In the genomic region with DNA sequence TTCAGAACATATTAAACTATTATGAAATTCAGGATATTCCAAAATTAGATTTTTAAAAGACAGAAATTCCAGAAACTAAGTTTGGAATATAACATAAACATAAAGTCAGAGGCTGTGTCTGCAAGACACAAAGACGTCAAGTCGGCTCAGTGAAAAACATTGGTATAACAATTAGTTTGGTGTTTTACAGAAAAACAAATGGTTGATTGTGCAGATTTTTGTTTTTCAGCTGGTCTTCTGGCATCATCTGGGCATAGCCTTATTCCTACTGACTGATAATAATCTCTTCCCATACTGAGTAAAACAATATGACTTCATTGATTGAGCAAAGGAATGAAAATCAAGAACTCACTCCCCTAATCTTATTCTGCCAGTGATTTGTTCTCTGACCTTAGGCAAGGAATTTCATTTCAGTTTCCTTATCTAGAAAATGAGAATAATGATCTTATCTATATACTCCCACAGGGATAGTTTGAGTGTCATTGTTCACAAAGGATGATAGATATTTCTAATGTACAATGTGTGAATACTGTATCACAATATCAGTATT, we compare ENCODE assay signal across 25 cellular contexts.
"Had no signal": no experiment of that assay in that cellular context is flagged by ENCODE, and none has a peak within 500 bp of the region (broad histone marks: within the 10 kb centered on the region; RNA-seq: fewer than 3 reads in every experiment).

No MANE protein-coding gene starts in this region.

- DNase-seq: activated CD4-positive, alpha-beta T cell treated with anti-CD3 and anti-CD28 coated beads for 4 hours; activated CD4-positive, alpha-beta T cell treated with anti-CD3 and anti-CD28 coated beads, Interleukin-2, amount 50 U/mL, for 4 hours; activated CD8-positive, alpha-beta memory T cell treated with anti-CD3 and anti-CD28 coated beads for 24 hours; activated effector memory CD4-positive, alpha-beta T cell treated with Interleukin-2 at 50 U/mL for 16 hours; activated naive CD4-positive, alpha-beta T cell treated with Interleukin-2 at 50 U/mL for 16 hours; brain microvascular endothelial cell; central memory CD4-positive, alpha-beta T cell; effector CD4-positive, alpha-beta T cell; foreskin keratinocyte; glutamatergic neuron; islet precursor cell; left cardiac atrium; left ventricle myocardium superior; naive thymus-derived CD8-positive, alpha-beta T cell; pancreas; psoas muscle; stimulated activated CD4-positive, alpha-beta T cell treated with anti-CD3 and anti-CD28 coated beads, Interleukin-1b, Interleukin-23, amount 100 ng/mL, for 48 hours; stimulated activated naive CD4-positive, alpha-beta T cell; upper lobe of left lung had no signal

- H3K27ac ChIP-seq: brain microvascular endothelial cell, esophagus muscularis mucosa, foreskin keratinocyte, pancreas, psoas muscle, right atrium auricular region, upper lobe of left lung, vagina, VCaP had no signal

- H3K4me2 ChIP-seq: smooth muscle cell had no signal

- H3K36me3 ChIP-seq: brain microvascular endothelial cell, esophagus muscularis mucosa, pancreas, right atrium auricular region, upper lobe of left lung, vagina had no signal

- H3K4me1 ChIP-seq: esophagus muscularis mucosa, foreskin keratinocyte, psoas muscle, right atrium auricular region, upper lobe of left lung, vagina had no signal

- H3K27me3 ChIP-seq: brain microvascular endothelial cell, esophagus muscularis mucosa, foreskin keratinocyte, pancreas, right atrium auricular region, upper lobe of left lung, vagina had no signal

- FAIRE-seq: astrocyte, pancreas had no signal

- ATAC-seq: foreskin keratinocyte; left cardiac atrium; left ventricle myocardium superior; naive thymus-derived CD8-positive, alpha-beta T cell; pancreas; psoas muscle had no signal

- H3K4me3 ChIP-seq: esophagus muscularis mucosa, pancreas, psoas muscle, right atrium auricular region, smooth muscle cell, upper lobe of left lung, vagina had no signal

- H3K9me3 ChIP-seq: esophagus muscularis mucosa, pancreas, psoas muscle, right atrium auricular region, upper lobe of left lung, vagina had no signal
